Comparison of ENCODE assay signal across 8 cellular contexts in the genomic region with DNA sequence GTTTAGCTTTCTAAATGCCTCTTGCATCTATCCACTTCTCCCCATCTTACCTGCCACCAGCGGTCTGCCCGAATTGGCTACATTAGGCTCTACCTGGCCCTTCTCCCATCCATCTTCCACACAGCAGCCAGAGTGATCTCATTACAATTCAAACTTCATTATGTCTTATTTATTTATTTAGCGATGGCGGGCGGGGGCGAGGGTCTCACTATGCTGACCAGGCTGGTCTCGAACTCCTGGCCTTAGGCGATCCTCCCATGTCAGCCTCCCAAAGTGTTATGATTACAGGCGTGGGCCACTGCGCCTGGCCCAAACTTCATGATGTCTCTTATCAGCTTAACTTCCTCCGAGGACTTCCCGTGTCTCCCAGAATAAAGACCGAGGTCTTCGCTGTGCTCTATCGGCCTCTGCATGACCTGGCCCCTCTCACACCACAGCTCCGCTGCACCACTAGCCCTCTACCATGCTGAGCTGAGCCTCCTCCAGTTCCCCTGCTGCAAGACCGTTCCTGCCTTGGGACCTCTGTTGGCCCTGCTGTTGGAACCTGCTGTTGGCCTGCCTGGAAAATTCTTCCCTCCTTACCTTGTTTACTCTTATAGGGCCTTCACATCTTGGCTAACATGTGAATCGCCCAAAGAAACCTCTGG. TPM values are rescaled to one million over a fixed set of nuclear protein-coding genes. Genes with fewer than 3 reads are reported as not detected.
A peak's percentile ranks its signal among the peaks of the same experiment; 100 is the strongest.
DNase-seq lines count a peak whose midpoint lies in the region; ATAC-seq and TF ChIP-seq lines count a peak whose summit lies in the region.

No MANE protein-coding gene starts in this region.

- POLR2A ChIA-PET in activated CD8-positive, alpha-beta T cell treated with anti-CD3 and anti-CD28 coated beads for 36 hours (lab: Charles Lee) = interaction anchor here (1.0 kb wide), 1 partner anchor 14 kb away, joined by 3 read pairs; no protein-coding TSS in a partner anchor

- in situ Hi-C loops in G401 (cut with HindIII; ENCODE audit: low sequenced_read_pairs) (no loop called here), ACHN (cut with HindIII; ENCODE audit: low pct_ligation_motif_present, low pct_unique_long_range_greater_than_20kb, low sequenced_read_pairs) (no loop called here)

- H3K4me3 Mint-ChIP-seq in activated CD8-positive, alpha-beta T cell treated with anti-CD3 and anti-CD28 coated beads for 36 hours = peak overlapping the region; percentile 78

- no peak for TF ChIP-seq CTCF in activated CD8-positive, alpha-beta T cell treated with anti-CD3 and anti-CD28 coated beads for 36 hours (IDR thresholded peaks at IDR 0.05)

- H3K27ac Mint-ChIP-seq in activated CD8-positive, alpha-beta T cell treated with anti-CD3 and anti-CD28 coated beads for 36 hours = peak overlapping the region; percentile 82

- peaks cover 30% of the 10 kb centered on the region for H3K4me1 Mint-ChIP-seq in activated CD8-positive, alpha-beta T cell treated with anti-CD3 and anti-CD28 coated beads for 36 hours (ENCODE audit: low read depth)

- no peaks in the 10 kb centered on the region for H3K9me3 Mint-ChIP-seq in activated CD8-positive, alpha-beta T cell treated with anti-CD3 and anti-CD28 coated beads for 36 hours

- H3K4me3 ChIP-seq in Jurkat, Clone E6-1 (ENCODE audit: low read length) = peak overlapping the region; percentile 55
- H3K4me3 ChIP-seq in skeletal muscle cell (ENCODE audit: low read depth, low read length) = peak overlapping the region; percentile 87

- CTCF ChIA-PET in activated CD8-positive, alpha-beta T cell treated with anti-CD3 and anti-CD28 coated beads for 36 hours (lab: Charles Lee) = no interaction called here

- peak; percentile 68 for DNase-seq in GF-D8 (lab: John Stamatoyannopoulos, UW)
- DNase-seq in Jurkat, Clone E6-1 (ENCODE audit: low read depth, low spot score) = no peak
- DNase-seq in activated CD8-positive, alpha-beta T cell treated with anti-CD3 and anti-CD28 coated beads for 36 hours = peak; percentile 20
- DNase-seq in left ventricle myocardium superior = no peak
- DNase-seq in skeletal muscle cell (ENCODE audit: low read depth) = no peak
- no peak for DNase-seq in G401 (ENCODE audit: low spot score)
- no peak for DNase-seq in ACHN

- H3K36me3 Mint-ChIP-seq in activated CD8-positive, alpha-beta T cell treated with anti-CD3 and anti-CD28 coated beads for 36 hours (ENCODE audit: low read depth) = peaks cover 1% of the 10 kb centered on the region

- ATAC-seq in activated CD8-positive, alpha-beta T cell treated with anti-CD3 and anti-CD28 coated beads for 36 hours = peak; percentile 53
- peak; percentile 1 for ATAC-seq in left ventricle myocardium superior
- no peak for ATAC-seq in HG03095 (IDR thresholded peaks at IDR 0.05; ENCODE audit: unreplicated experiment)

- peaks cover 40% of the 10 kb centered on the region for H3K27me3 Mint-ChIP-seq in activated CD8-positive, alpha-beta T cell treated with anti-CD3 and anti-CD28 coated beads for 36 hours

- intact Hi-C loops in activated CD8-positive, alpha-beta T cell treated with anti-CD3 and anti-CD28 coated beads for 36 hours (cut with micrococcal nuclease) = no loop called here
- intact Hi-C loops in left ventricle myocardium superior (cut with micrococcal nuclease) = no loop called here

RNA-seq across cellular contexts. Expression of a gene that starts 0.9 kb away (rescaled TPM):
- polyA plus RNA-seq in Jurkat, Clone E6-1 (2012; ENCODE audit: insufficient read depth, insufficient read length) = 16.5 TPM
- total RNA-seq in activated CD8-positive, alpha-beta T cell treated with anti-CD3 and anti-CD28 coated beads for 36 hours = 1 to 10 TPM; 8.6 to 9.9 TPM
- 169 TPM for total RNA-seq in left ventricle myocardium superior
- 89.0 and 121 TPM in 2 replicates for total RNA-seq in G401 (2014; rRNA removed; shearing (Covaris generic))

Comparison
In these comparisons a context has a peak if more than half of its experiments do, and no peak if none do; other contexts are left out.
1. DNase-seq: peak in GF-D8 (single experiment) and activated CD8-positive, alpha-beta T cell treated with anti-CD3 and anti-CD28 coated beads for 36 hours (single experiment); none in Jurkat, Clone E6-1 (single experiment), left ventricle myocardium superior (single experiment), skeletal muscle cell (single experiment), G401 (single experiment) and ACHN (single experiment).